5 cellular contexts compared by ENCODE assay signal in genomic region chr6:29349348-29349747, GRCh38. TPM values are rescaled to one million over a fixed set of nuclear protein-coding genes. Genes with fewer than 3 reads are reported as not detected.
"Had no signal": no experiment of that assay in that cellular context is flagged by ENCODE, and none has a peak within 500 bp of the region (broad histone marks: within the 10 kb centered on the region; RNA-seq: fewer than 3 reads in every experiment).

No MANE protein-coding gene starts in this region.

RNA-seq across cellular contexts. Expression of gene OR5V1, which starts 19.3 kb away (rescaled TPM):
- total RNA-seq: HepG2, HT-29, HT1080, IMR-90 had no signal
- polyA plus RNA-seq: HepG2, IgD-negative memory B cell, IMR-90 had no signal

RNA-seq across cellular contexts. Expression of gene OR12D3, which starts 25.7 kb away (rescaled TPM):
- total RNA-seq: HepG2, HT-29, HT1080, IMR-90 had no signal
- polyA plus RNA-seq: HepG2, IgD-negative memory B cell, IMR-90 had no signal

RNA-seq across cellular contexts. Expression of gene OR12D2, which starts 46.1 kb away (rescaled TPM):
- total RNA-seq: HepG2, HT-29, HT1080, IMR-90 had no signal
- polyA plus RNA-seq: IgD-negative memory B cell, IMR-90 had no signal

RNA-seq across cellular contexts. Expression of gene OR14J1, which starts 47.8 kb away (rescaled TPM):
- total RNA-seq: HepG2, HT-29, HT1080, IMR-90 had no signal
- polyA plus RNA-seq: IgD-negative memory B cell, IMR-90 had no signal
